In genomic region chr20:25718896-25719809, GRCh38 we compare ENCODE assay signal across 1 cellular context.
TF ChIP-seq lines count a peak whose summit lies in the region.

No MANE protein-coding gene starts in this region.

TF ChIP-seq in HepG2, 621 proteins besides CTCF, POLR2A, EP300 and RAD21 (continued from another document):
- peak; percentile 72 for TF ChIP-seq ARID5B (CRISPR knock-in tag; IDR thresholded peaks at IDR 0.05)
- peak; percentile 52 for TF ChIP-seq PATZ1 (CRISPR knock-in tag; IDR thresholded peaks at IDR 0.05)
- TF ChIP-seq ZNF556 (CRISPR knock-in tag; IDR thresholded peaks at IDR 0.05; ENCODE audit: borderline replicate concordance) = peak; percentile 66; the same call in 1 of the 2 replicates
- TF ChIP-seq AHR (CRISPR knock-in tag; IDR thresholded peaks at IDR 0.05) = 0 out of 2 replicates have a peak, but pooled peaks have one; percentile 70
